In genomic region chr3:195079636-195080035, GRCh38 we compare ENCODE assay signal across 17 cellular contexts.
DNase-seq lines count a peak whose midpoint lies in the region; ATAC-seq and TF ChIP-seq lines count a peak whose summit lies in the region.
"Had no signal": no experiment of that assay in that cellular context is flagged by ENCODE, and none has a peak within 500 bp of the region (broad histone marks: within the 10 kb centered on the region; RNA-seq: fewer than 3 reads in every experiment).

No MANE protein-coding gene starts in this region.

- intact Hi-C loops in PC-3 (cut with micrococcal nuclease): no loop called here

- H3F3A ChIP-seq in PC-3 (ENCODE audit: low read length, unreplicated experiment): no peaks in the 10 kb centered on the region

- no peak overlapping the region for H3K9ac ChIP-seq in PC-3 (ENCODE audit: low read length)
- peak overlapping the region in 1 of 3 donors; percentile 54 for H3K9ac ChIP-seq in skeletal muscle tissue (ENCODE audit: low read depth in 1 of 3, low read length in 3 of 3)

- peak overlapping the region; percentile 88 for H3K27ac Mint-ChIP-seq in glutamatergic neuron (ENCODE audit: unreplicated experiment)
- H3K27ac Mint-ChIP-seq: activated naive CD8-positive, alpha-beta T cell treated with anti-CD3 and anti-CD28 coated beads for 36 hours had no signal

- H3K27ac ChIP-seq in PC-3 (ENCODE audit: low read length): no peak overlapping the region
- H3K27ac ChIP-seq in skeletal muscle tissue (ENCODE audit: low read depth, low read length): peak overlapping the region; percentile 4
- H3K27ac ChIP-seq: 22Rv1 had no signal

- H3K4me2 ChIP-seq in PC-3 (ENCODE audit: low read length): no peak overlapping the region

- CTCF ChIA-PET in PC-3 (lab: Charles Lee): no interaction called here

- no peaks in the 10 kb centered on the region for H3K79me2 ChIP-seq in PC-3 (ENCODE audit: low read length)

- no peaks in the 10 kb centered on the region for H3K9me2 ChIP-seq in PC-3 (replicated peaks; ENCODE audit: low read length)

- H3K9me3 Mint-ChIP-seq in glutamatergic neuron (ENCODE audit: unreplicated experiment): peaks cover 14% of the 10 kb centered on the region
- H3K9me3 Mint-ChIP-seq: activated naive CD8-positive, alpha-beta T cell treated with anti-CD3 and anti-CD28 coated beads for 36 hours had no signal

- H3K4me1 ChIP-seq in PC-3 (ENCODE audit: insufficient read depth, low read length) (no peaks in the 10 kb centered on the region), skeletal muscle tissue (ENCODE audit: control insufficient read depth in 3 of 3, insufficient read depth in 3 of 3, low read length in 3 of 3) (peaks cover 36 to 43% (median 36%) of the 10 kb centered on the region in 3 donors)

- no peaks in the 10 kb centered on the region for H3K27me3 ChIP-seq in PC-3 (ENCODE audit: low read length)
- H3K27me3 ChIP-seq in skeletal muscle tissue (ENCODE audit: control insufficient read depth in 3 of 3, insufficient read depth in 3 of 3, low read length in 3 of 3): no peaks in the 10 kb centered on the region

- ATAC-seq in PC-3: peak; percentile 43; the same call in 1 of the 2 replicates

- no peak overlapping the region for H2AFZ ChIP-seq in PC-3 (ENCODE audit: low read length)

- H3K4me3 ChIP-seq in PC-3 (ENCODE audit: low read length) (no peak overlapping the region), skeletal muscle tissue (ENCODE audit: low read length in 3 of 3) (no peak overlapping the region)

- no peaks in the 10 kb centered on the region for H3K36me3 Mint-ChIP-seq in glutamatergic neuron (ENCODE audit: unreplicated experiment)
- H3K36me3 Mint-ChIP-seq: activated naive CD8-positive, alpha-beta T cell treated with anti-CD3 and anti-CD28 coated beads for 36 hours had no signal

- DNase-seq in DMS 273 (lab: John Stamatoyannopoulos, UW; ENCODE audit: unreplicated experiment) (peak; percentile 44), DMS 273 treated with DMSO at 0.1 percent for 48 hours (lab: John Stamatoyannopoulos, UW) (no peak), PC-3 (no peak), glutamatergic neuron (no peak), NCI-H345 treated with DMSO at 0.1 percent for 48 hours (lab: John Stamatoyannopoulos, UW; ENCODE audit: unreplicated experiment) (no peak), COR-L47 (lab: John Stamatoyannopoulos, UW) (no peak), nucleus accumbens (lab: John Stamatoyannopoulos, UW) (no peak)
- DNase-seq: activated CD4-positive, CD25-positive, alpha-beta regulatory T cell; activated CD8-positive, alpha-beta memory T cell treated with anti-CD3 and anti-CD28 coated beads, Interleukin-2, amount 50 U/mL, for 4 hours; activated naive CD8-positive, alpha-beta T cell treated with anti-CD3 and anti-CD28 coated beads for 36 hours; caudate nucleus; NCI-H226; stimulated activated CD4-positive, alpha-beta T cell treated with anti-CD3 and anti-CD28 coated beads, Interleukin-2, amount 100 ng/mL, for 24 hours; stimulated activated CD8-positive, alpha-beta memory T cell treated with anti-CD3 and anti-CD28 coated beads, Interleukin-4, amount 100 ng/mL, for 48 hours; SW 1271 had no signal

- H4K20me1 ChIP-seq in PC-3 (ENCODE audit: low read length): no peaks in the 10 kb centered on the region

- H3K4me1 Mint-ChIP-seq in glutamatergic neuron (ENCODE audit: low read depth, unreplicated experiment): peaks cover 36% of the 10 kb centered on the region

- H3K9me3 ChIP-seq in PC-3 (ENCODE audit: low read length) (no peaks in the 10 kb centered on the region), skeletal muscle tissue (ENCODE audit: control insufficient read depth in 3 of 3, low read length in 3 of 3) (no peaks in the 10 kb centered on the region)

- peaks cover 29% of the 10 kb centered on the region for H3K27me3 Mint-ChIP-seq in glutamatergic neuron (ENCODE audit: unreplicated experiment)
- H3K27me3 Mint-ChIP-seq: activated naive CD8-positive, alpha-beta T cell treated with anti-CD3 and anti-CD28 coated beads for 36 hours had no signal

- peak overlapping the region; percentile 71 for H3K4me3 Mint-ChIP-seq in glutamatergic neuron (ENCODE audit: unreplicated experiment)
- H3K4me3 Mint-ChIP-seq: activated naive CD8-positive, alpha-beta T cell treated with anti-CD3 and anti-CD28 coated beads for 36 hours had no signal

- no TSS peak for BruUV-seq in PC-3 (replicated peaks; lab: Mats Ljungman, UMichigan)

- POLR2A ChIA-PET in PC-3 (lab: Charles Lee; ENCODE audit: unreplicated experiment): no interaction called here

- TF ChIP-seq CTCF in PC-3 (conservative IDR thresholded peaks at IDR 0.05; ENCODE audit: low read depth, low read length) (no peak), glutamatergic neuron (IDR thresholded peaks at IDR 0.05; ENCODE audit: partially characterized antibody, unreplicated experiment) (no peak)

- H3K36me3 ChIP-seq in PC-3 (ENCODE audit: low read depth, low read length) (no peaks in the 10 kb centered on the region), skeletal muscle tissue (ENCODE audit: control insufficient read depth in 3 of 3, insufficient read depth in 3 of 3, low read length in 3 of 3) (no peaks in the 10 kb centered on the region)
